8 cellular contexts compared by ENCODE assay signal in genomic region chr5:441996-442334, GRCh38. TPM values are rescaled to one million over a fixed set of nuclear protein-coding genes. Genes with fewer than 3 reads are reported as not detected.
DNase-seq lines count a peak whose midpoint lies in the region; ATAC-seq and TF ChIP-seq lines count a peak whose summit lies in the region.
"Had no signal": no experiment of that assay in that cellular context is flagged by ENCODE, and none has a peak within 500 bp of the region (broad histone marks: within the 10 kb centered on the region; RNA-seq: fewer than 3 reads in every experiment).

No MANE protein-coding gene starts in this region.

- H3K4me3 ChIP-seq in HL-60 (replicated peaks; ENCODE audit: insufficient read depth, low read length): peak overlapping the region; percentile 99; the same call in 1 of the 2 replicates
- peak overlapping the region; percentile 86 for H3K4me3 ChIP-seq in iPS-18a (ENCODE audit: low read length)

- H3K27ac ChIP-seq in HL-60 (replicated peaks) (peak overlapping the region; percentile 95), iPS-18a (ENCODE audit: low read length) (no peak overlapping the region)

- CTCF ChIA-PET in activated CD8-positive, alpha-beta T cell treated with anti-CD3 and anti-CD28 coated beads for 36 hours (lab: Charles Lee): interaction anchor here (1.7 kb wide), 1 partner anchor 11 kb away, joined by 5 read pairs; no protein-coding TSS in a partner anchor

- no peak overlapping the region for H3K9ac ChIP-seq in iPS-18a (ENCODE audit: low read length)

- no peaks in the 10 kb centered on the region for H3K4me1 ChIP-seq in iPS-18a (ENCODE audit: control insufficient read depth, low read depth, low read length)

- peaks cover 18% of the 10 kb centered on the region for H3K36me3 Mint-ChIP-seq in activated CD8-positive, alpha-beta T cell treated with anti-CD3 and anti-CD28 coated beads for 36 hours (ENCODE audit: low read depth)
- H3K36me3 Mint-ChIP-seq in stimulated activated memory B cell treated with anti-CD40 and anti-IgM and Interleukin-4, amounts not matched to agents 10 μg/mL and 1 μg/mL and 100 μg/mL, for 72 hours: peaks cover 23% of the 10 kb centered on the region

- no peak for ATAC-seq in activated CD8-positive, alpha-beta T cell treated with anti-CD3 and anti-CD28 coated beads for 36 hours
- ATAC-seq in stimulated activated memory B cell treated with anti-CD40 and anti-IgM and Interleukin-4, amounts not matched to agents 10 μg/mL and 1 μg/mL and 100 μg/mL, for 72 hours: no peak

- H3K27me3 Mint-ChIP-seq in activated CD8-positive, alpha-beta T cell treated with anti-CD3 and anti-CD28 coated beads for 36 hours: no peaks in the 10 kb centered on the region
- no peaks in the 10 kb centered on the region for H3K27me3 Mint-ChIP-seq in stimulated activated memory B cell treated with anti-CD40 and anti-IgM and Interleukin-4, amounts not matched to agents 10 μg/mL and 1 μg/mL and 100 μg/mL, for 72 hours

- no peaks in the 10 kb centered on the region for H3K9me3 Mint-ChIP-seq in activated CD8-positive, alpha-beta T cell treated with anti-CD3 and anti-CD28 coated beads for 36 hours
- no peaks in the 10 kb centered on the region for H3K9me3 Mint-ChIP-seq in stimulated activated memory B cell treated with anti-CD40 and anti-IgM and Interleukin-4, amounts not matched to agents 10 μg/mL and 1 μg/mL and 100 μg/mL, for 72 hours

- no peak for TF ChIP-seq CTCF in HL-60 (IDR thresholded peaks at IDR 0.05; ENCODE audit: insufficient read depth, low read length)
- TF ChIP-seq CTCF in activated CD8-positive, alpha-beta T cell treated with anti-CD3 and anti-CD28 coated beads for 36 hours (IDR thresholded peaks at IDR 0.05): no peak

- H3K9me3 ChIP-seq in iPS-18a (ENCODE audit: control insufficient read depth, low read depth, low read length): no peaks in the 10 kb centered on the region

- H3K4me1 Mint-ChIP-seq in activated CD8-positive, alpha-beta T cell treated with anti-CD3 and anti-CD28 coated beads for 36 hours (ENCODE audit: low read depth): peaks cover 39% of the 10 kb centered on the region
- peaks cover 69% of the 10 kb centered on the region for H3K4me1 Mint-ChIP-seq in stimulated activated memory B cell treated with anti-CD40 and anti-IgM and Interleukin-4, amounts not matched to agents 10 μg/mL and 1 μg/mL and 100 μg/mL, for 72 hours

- no peaks in the 10 kb centered on the region for H3K27me3 ChIP-seq in HL-60 (ENCODE audit: insufficient read depth, poor library complexity, severe bottlenecking)
- no peaks in the 10 kb centered on the region for H3K27me3 ChIP-seq in iPS-18a (ENCODE audit: control insufficient read depth, insufficient read depth, low read length)

- peak overlapping the region; percentile 96 for H3K4me3 Mint-ChIP-seq in activated CD8-positive, alpha-beta T cell treated with anti-CD3 and anti-CD28 coated beads for 36 hours
- peak overlapping the region; percentile 99 for H3K4me3 Mint-ChIP-seq in stimulated activated memory B cell treated with anti-CD40 and anti-IgM and Interleukin-4, amounts not matched to agents 10 μg/mL and 1 μg/mL and 100 μg/mL, for 72 hours

- DNase-seq in HL-60 (ENCODE audit: low read depth in 1 of 2, low spot score in 1 of 2) (no peak), HK-2 (ENCODE audit: unreplicated experiment) (no peak), GM19238 (ENCODE audit: insufficient read length, low spot score) (no peak), OCI-M1 (lab: John Stamatoyannopoulos, UW) (no peak)
- no peak for DNase-seq in activated CD8-positive, alpha-beta T cell treated with anti-CD3 and anti-CD28 coated beads for 36 hours
- DNase-seq: effector CD4-positive, alpha-beta T cell had no signal

- peak overlapping the region; percentile 93 for H3K27ac Mint-ChIP-seq in activated CD8-positive, alpha-beta T cell treated with anti-CD3 and anti-CD28 coated beads for 36 hours
- peak overlapping the region; percentile 95 for H3K27ac Mint-ChIP-seq in stimulated activated memory B cell treated with anti-CD40 and anti-IgM and Interleukin-4, amounts not matched to agents 10 μg/mL and 1 μg/mL and 100 μg/mL, for 72 hours

- peaks cover under 1% of the 10 kb centered on the region for H3K36me3 ChIP-seq in iPS-18a (ENCODE audit: control insufficient read depth, low read depth, low read length)

- POLR2A ChIA-PET in activated CD8-positive, alpha-beta T cell treated with anti-CD3 and anti-CD28 coated beads for 36 hours (lab: Charles Lee): interaction anchor here (1.8 kb wide), 1 partner anchor 30 kb away, joined by 5 read pairs; no protein-coding TSS in a partner anchor

- intact Hi-C loops in activated CD8-positive, alpha-beta T cell treated with anti-CD3 and anti-CD28 coated beads for 36 hours (cut with micrococcal nuclease): no loop called here

RNA-seq across cellular contexts. Expression of gene EXOC3, which starts 1.0 kb away (rescaled TPM):
- 10 to 100 TPM; 65.9 to 67.6 TPM for total RNA-seq in activated CD8-positive, alpha-beta T cell treated with anti-CD3 and anti-CD28 coated beads for 36 hours
